Comparison of ENCODE assay signal across 27 cellular contexts in the genomic region with DNA sequence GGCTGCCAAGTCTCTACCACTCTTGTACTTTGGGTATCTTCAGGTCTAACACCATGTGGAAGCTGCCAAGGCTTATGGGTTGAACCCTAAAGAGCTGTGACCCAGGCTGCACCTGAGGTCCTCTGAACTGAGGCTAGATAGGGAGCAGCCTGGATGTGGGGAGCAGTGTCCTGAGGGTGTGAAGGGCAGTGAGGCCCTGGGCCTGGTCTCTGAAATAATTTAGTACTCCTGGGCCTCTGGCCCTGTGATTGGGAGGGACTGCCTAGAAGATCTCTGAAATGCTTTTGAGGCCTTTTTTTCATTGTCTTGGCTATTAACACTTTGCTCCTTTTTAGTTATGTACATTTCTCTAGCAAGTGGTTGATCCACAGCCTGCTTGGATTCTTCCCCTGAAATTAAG.
"Had no signal": no experiment of that assay in that cellular context is flagged by ENCODE, and none has a peak within 500 bp of the region (broad histone marks: within the 10 kb centered on the region; RNA-seq: fewer than 3 reads in every experiment).

No MANE protein-coding gene starts in this region.

- H3K4me1 ChIP-seq: colonic mucosa, esophagus squamous epithelium, gastrocnemius medialis, heart right ventricle, left lung, lower lobe of right lung had no signal

- H3K4me3 ChIP-seq: colonic mucosa, dorsolateral prefrontal cortex, esophagus squamous epithelium, gastrocnemius medialis, heart right ventricle, left lung, lower lobe of right lung, mucosa of descending colon had no signal

- H3K9me3 ChIP-seq: colonic mucosa, gastrocnemius medialis, lower lobe of right lung had no signal

- H3K36me3 ChIP-seq: colonic mucosa, esophagus squamous epithelium, gastrocnemius medialis, heart right ventricle, left lung, lower lobe of right lung had no signal

- H3K27me3 ChIP-seq: colonic mucosa, dorsolateral prefrontal cortex, esophagus squamous epithelium, gastrocnemius medialis, heart right ventricle, left lung had no signal

- H3K27ac Mint-ChIP-seq: mesothelial cell of epicardium, naive B cell had no signal

- H3K27ac ChIP-seq: colonic mucosa, dorsolateral prefrontal cortex, epithelial cell of prostate, esophagus squamous epithelium, gastrocnemius medialis, heart right ventricle, left lung, lower lobe of right lung had no signal

- FAIRE-seq: islet of Langerhans, keratinocyte had no signal

- DNase-seq: colonic mucosa; cortex of kidney; dermis blood vessel endothelial cell; dorsolateral prefrontal cortex; effector CD4-positive, alpha-beta T cell; effector memory CD4-positive, alpha-beta T cell; erythroblast; esophagus squamous epithelium; foreskin fibroblast; foreskin melanocyte; gastrocnemius medialis; glutamatergic neuron; head of caudate nucleus; heart right ventricle; hippocampal formation; left cardiac atrium; left lung; left ventricle myocardium superior; lower lobe of right lung; mesenchymal stem cell; mucosa of descending colon; naive B cell had no signal

- ATAC-seq: esophagus mucosa, gastrocnemius medialis, heart right ventricle, left cardiac atrium, left lung, left ventricle myocardium superior, lower lobe of right lung, mucosa of descending colon had no signal

- H3K4me3 Mint-ChIP-seq: mesothelial cell of epicardium, naive B cell had no signal
